Comparison of ENCODE assay signal across 32 cellular contexts in the genomic region with DNA sequence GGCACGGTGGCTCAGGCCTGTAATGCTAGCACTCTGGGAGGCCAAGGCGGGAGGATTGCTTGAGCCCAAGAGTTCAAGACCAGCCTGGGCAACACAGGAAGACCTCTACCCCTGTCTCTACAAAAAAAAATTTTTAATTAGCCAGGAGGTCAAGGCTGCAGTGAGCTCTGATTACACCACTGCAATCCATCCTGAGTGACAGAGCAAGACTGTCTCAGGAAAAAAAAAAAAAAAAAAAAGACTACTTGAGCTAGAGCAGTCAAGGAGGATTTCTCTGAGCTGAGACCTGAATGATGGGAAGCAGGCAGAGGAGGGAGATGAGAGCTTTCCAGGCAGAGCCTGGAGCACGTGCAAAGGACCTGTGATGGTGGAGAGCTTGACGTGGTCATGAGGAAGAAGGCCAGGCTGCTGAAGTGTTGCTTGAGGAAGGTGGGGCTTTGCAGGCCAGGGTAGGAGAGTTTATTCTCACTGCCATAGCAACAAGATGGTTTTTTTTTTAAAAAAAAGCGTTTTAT.
"Had no signal": no experiment of that assay in that cellular context is flagged by ENCODE, and none has a peak within 500 bp of the region (broad histone marks: within the 10 kb centered on the region; RNA-seq: fewer than 3 reads in every experiment).

No MANE protein-coding gene starts in this region.

- H3K4me3 ChIP-seq: adrenal gland, breast epithelium, cardiac muscle cell, coronary artery, dorsolateral prefrontal cortex, esophagus muscularis mucosa, gastrocnemius medialis, heart left ventricle had no signal

- H3K36me3 ChIP-seq: adrenal gland, breast epithelium, cardiac muscle cell, esophagus muscularis mucosa, gastrocnemius medialis, heart left ventricle, WERI-Rb-1 had no signal

- ATAC-seq: activated CD4-positive, CD25-positive, alpha-beta regulatory T cell treated with anti-CD3 and anti-CD28 coated beads, Interleukin-2, amount 50 U/mL, for 24 hours; activated naive CD8-positive, alpha-beta T cell treated with anti-CD3 and anti-CD28 coated beads, Interleukin-2, amount 50 U/mL, for 24 hours; activated T-cell treated with anti-CD3 and anti-CD28 coated beads, Interleukin-2, amount 50 U/mL, for 72 hours; foreskin keratinocyte; gastrocnemius medialis; heart left ventricle had no signal

- H3K27ac ChIP-seq: adrenal gland, breast epithelium, cardiac muscle cell, coronary artery, dorsolateral prefrontal cortex, esophagus muscularis mucosa, foreskin keratinocyte, gastrocnemius medialis, heart left ventricle, WERI-Rb-1 had no signal

- H3K27me3 Mint-ChIP-seq: activated B cell treated with CpG ODN at 0.5 μM for 24 hours; activated CD4-positive, alpha-beta memory T cell treated with anti-CD3 and anti-CD28 coated beads, Interleukin-2, amount 10 ng/mL, durations not matched to agents 7 days and 5 days; activated CD4-positive, alpha-beta T cell treated with anti-CD3 and anti-CD28 coated beads, Interleukin-2, amount 10 ng/mL, durations not matched to agents 24 days and 14 days; activated naive CD8-positive, alpha-beta T cell treated with anti-CD3 and anti-CD28 coated beads for 36 hours; activated naive CD8-positive, alpha-beta T cell treated with anti-CD3 and anti-CD28 coated beads, Interleukin-2, amount 50 U/mL, for 24 hours; activated T-cell treated with anti-CD3 and anti-CD28 coated beads, Interleukin-2, amount 50 U/mL, for 24 hours; central memory CD8-positive, alpha-beta T cell had no signal

- DNase-seq: activated B cell treated with CpG ODN at 0.5 μM for 24 hours; activated CD4-positive, alpha-beta memory T cell treated with anti-CD3 and anti-CD28 coated beads, Interleukin-2, amount 10 ng/mL, durations not matched to agents 7 days and 5 days; activated CD4-positive, alpha-beta T cell treated with anti-CD3 and anti-CD28 coated beads, Interleukin-2, amount 10 ng/mL, durations not matched to agents 24 days and 14 days; activated CD4-positive, alpha-beta T cell treated with anti-CD3 and anti-CD28 coated beads, Interleukin-2, amount 50 U/mL, for 4 hours; activated CD8-positive, alpha-beta memory T cell treated with anti-CD3 and anti-CD28 coated beads, Interleukin-2, amount 50 U/mL, for 48 hours; activated gamma-delta T cell; activated naive CD4-positive, alpha-beta T cell; activated naive CD4-positive, alpha-beta T cell treated with anti-CD3 and anti-CD28 coated beads, Interleukin-2, amount 50 U/mL, for 16 hours; activated naive CD8-positive, alpha-beta T cell treated with anti-CD3 and anti-CD28 coated beads for 36 hours; activated naive CD8-positive, alpha-beta T cell treated with anti-CD3 and anti-CD28 coated beads, Interleukin-2, amount 50 U/mL, for 24 hours; activated T-cell treated with anti-CD3 and anti-CD28 coated beads for 4 hours; activated T-cell treated with anti-CD3 and anti-CD28 coated beads, Interleukin-2, amount 50 U/mL, for 24 hours; activated T-cell treated with anti-CD3 and anti-CD28 coated beads, Interleukin-2, amount 50 U/mL, for 72 hours; adrenal gland; amygdala; aorta; dorsolateral prefrontal cortex; effector memory CD4-positive, alpha-beta T cell; foreskin keratinocyte; gastrocnemius medialis; glutamatergic neuron; heart left ventricle; T-helper 2 cell; WERI-Rb-1 had no signal

- H3K9me3 Mint-ChIP-seq: activated B cell treated with CpG ODN at 0.5 μM for 24 hours; activated CD4-positive, alpha-beta memory T cell treated with anti-CD3 and anti-CD28 coated beads, Interleukin-2, amount 10 ng/mL, durations not matched to agents 7 days and 5 days; activated CD4-positive, alpha-beta T cell treated with anti-CD3 and anti-CD28 coated beads, Interleukin-2, amount 10 ng/mL, durations not matched to agents 24 days and 14 days; activated naive CD8-positive, alpha-beta T cell treated with anti-CD3 and anti-CD28 coated beads for 36 hours; activated naive CD8-positive, alpha-beta T cell treated with anti-CD3 and anti-CD28 coated beads, Interleukin-2, amount 50 U/mL, for 24 hours; activated T-cell treated with anti-CD3 and anti-CD28 coated beads, Interleukin-2, amount 50 U/mL, for 24 hours; activated T-cell treated with anti-CD3 and anti-CD28 coated beads, Interleukin-2, amount 50 U/mL, for 72 hours; central memory CD8-positive, alpha-beta T cell; dendritic cell treated with granulocyte-macrophage colony-stimulating factor and Interleukin-4, amounts not matched to agents 40 ng/mL and 50 ng/mL, for 4 days had no signal

- H3K9me3 ChIP-seq: adrenal gland, breast epithelium, esophagus muscularis mucosa, gastrocnemius medialis, heart left ventricle had no signal

- H3K36me3 Mint-ChIP-seq: activated naive CD8-positive, alpha-beta T cell treated with anti-CD3 and anti-CD28 coated beads for 36 hours; brain had no signal

- H3K4me3 Mint-ChIP-seq: activated B cell treated with CpG ODN at 0.5 μM for 24 hours; activated CD4-positive, alpha-beta memory T cell treated with anti-CD3 and anti-CD28 coated beads, Interleukin-2, amount 10 ng/mL, durations not matched to agents 7 days and 5 days; activated CD4-positive, alpha-beta T cell treated with anti-CD3 and anti-CD28 coated beads, Interleukin-2, amount 10 ng/mL, durations not matched to agents 24 days and 14 days; activated naive CD8-positive, alpha-beta T cell treated with anti-CD3 and anti-CD28 coated beads for 36 hours; activated naive CD8-positive, alpha-beta T cell treated with anti-CD3 and anti-CD28 coated beads, Interleukin-2, amount 50 U/mL, for 24 hours; activated T-cell treated with anti-CD3 and anti-CD28 coated beads, Interleukin-2, amount 50 U/mL, for 24 hours; activated T-cell treated with anti-CD3 and anti-CD28 coated beads, Interleukin-2, amount 50 U/mL, for 72 hours; brain; central memory CD8-positive, alpha-beta T cell; dendritic cell treated with granulocyte-macrophage colony-stimulating factor and Interleukin-4, amounts not matched to agents 40 ng/mL and 50 ng/mL, for 4 days had no signal

- H3K27me3 ChIP-seq: adrenal gland, breast epithelium, cardiac muscle cell, dorsolateral prefrontal cortex, esophagus muscularis mucosa, foreskin keratinocyte, gastrocnemius medialis, heart left ventricle had no signal

- H3K4me1 ChIP-seq: breast epithelium, gastrocnemius medialis had no signal

- H3K27ac Mint-ChIP-seq: activated B cell treated with CpG ODN at 0.5 μM for 24 hours; activated CD4-positive, alpha-beta memory T cell treated with anti-CD3 and anti-CD28 coated beads, Interleukin-2, amount 10 ng/mL, durations not matched to agents 7 days and 5 days; activated CD4-positive, alpha-beta T cell treated with anti-CD3 and anti-CD28 coated beads, Interleukin-2, amount 10 ng/mL, durations not matched to agents 24 days and 14 days; activated naive CD8-positive, alpha-beta T cell treated with anti-CD3 and anti-CD28 coated beads for 36 hours; activated naive CD8-positive, alpha-beta T cell treated with anti-CD3 and anti-CD28 coated beads, Interleukin-2, amount 50 U/mL, for 24 hours; activated T-cell treated with anti-CD3 and anti-CD28 coated beads, Interleukin-2, amount 50 U/mL, for 24 hours; dendritic cell treated with granulocyte-macrophage colony-stimulating factor and Interleukin-4, amounts not matched to agents 40 ng/mL and 50 ng/mL, for 4 days had no signal
